In the genomic region with DNA sequence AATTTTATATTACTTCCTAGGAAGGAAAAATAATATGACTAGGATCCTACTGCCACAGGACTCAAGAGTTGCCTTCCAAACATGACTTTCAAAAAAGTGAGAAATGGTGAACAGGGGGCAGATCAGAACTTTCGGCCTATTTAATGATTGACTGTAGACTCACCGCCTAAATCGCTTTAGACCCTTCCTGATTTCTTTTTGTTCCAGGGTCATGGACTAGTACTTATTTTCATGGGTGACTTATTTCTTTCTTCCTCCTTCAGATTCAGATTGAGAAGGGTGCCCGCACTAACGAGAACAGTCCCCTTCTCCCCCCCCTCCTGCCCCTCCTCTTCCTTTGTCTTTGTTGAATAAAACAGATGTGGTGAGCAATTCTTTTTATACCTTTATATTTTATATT, we compare ENCODE assay signal across 34 cellular contexts. TPM values are rescaled to one million over a fixed set of nuclear protein-coding genes. Genes with fewer than 3 reads are reported as not detected.
"Had no signal": no experiment of that assay in that cellular context is flagged by ENCODE, and none has a peak within 500 bp of the region (broad histone marks: within the 10 kb centered on the region; RNA-seq: fewer than 3 reads in every experiment).

No MANE protein-coding gene starts in this region.

- ATAC-seq: activated T-cell treated with anti-CD3 and anti-CD28 coated beads, Interleukin-2, amount 50 U/mL, for 72 hours; activated T-helper 17 cell treated with anti-CD3 and anti-CD28 coated beads, Interleukin-2, amount 50 U/mL, for 72 hours; K562 had no signal

- H3K27me3 ChIP-seq: brain microvascular endothelial cell had no signal

- H3K27ac ChIP-seq: brain microvascular endothelial cell, PC-9, WERI-Rb-1 had no signal

- H2AFZ ChIP-seq: PC-9 had no signal

- DNase-seq: activated CD4-positive, alpha-beta memory T cell treated with anti-CD3 and anti-CD28 coated beads, Interleukin-2, amount 10 ng/mL, durations not matched to agents 7 days and 5 days; activated CD4-positive, alpha-beta T cell treated with anti-CD3 and anti-CD28 coated beads for 1 hour; activated CD4-positive, alpha-beta T cell treated with anti-CD3 and anti-CD28 coated beads for 48 hours; activated CD4-positive, CD25-positive, alpha-beta regulatory T cell; activated CD8-positive, alpha-beta memory T cell treated with anti-CD3 and anti-CD28 coated beads for 24 hours; activated effector memory CD4-positive, alpha-beta T cell treated with anti-CD3 and anti-CD28 coated beads, Interleukin-2, amount 50 U/mL, for 16 hours; activated naive CD4-positive, alpha-beta T cell; activated naive CD4-positive, alpha-beta T cell treated with anti-CD3 and anti-CD28 coated beads, Interleukin-2, amount 50 U/mL, for 16 hours; activated naive CD8-positive, alpha-beta T cell treated with anti-CD3 and anti-CD28 coated beads for 36 hours; activated T-cell treated with anti-CD3 and anti-CD28 coated beads, Interleukin-2, amount 50 U/mL, for 1 hour; activated T-cell treated with anti-CD3 and anti-CD28 coated beads, Interleukin-2, amount 50 U/mL, for 72 hours; amniotic stem cell; aorta; brain microvascular endothelial cell; NCI-H1048; NCI-H1105 treated with DMSO at 0.1 percent for 48 hours; NCI-H1436; NCI-H1694; NCI-H1930; NCI-H2081 treated with DMSO at 0.1 percent for 48 hours; NCI-H226; NCI-H446 treated with DMSO at 0.1 percent for 48 hours; NCI-H524; PC-9; Right ventricle myocardium superior; SW 1271; T-helper 1 cell; T-helper 2 cell; T-helper 9 cell; WERI-Rb-1 had no signal

- FAIRE-seq: K562, RCC 7860 had no signal

- H3K4me2 ChIP-seq: PC-9 had no signal

- H3K36me3 ChIP-seq: brain microvascular endothelial cell, WERI-Rb-1 had no signal

- H3K4me3 ChIP-seq: K562, PC-9 had no signal

RNA-seq across cellular contexts. Expression of a gene that starts 54.3 kb away (rescaled TPM):
- total RNA-seq: activated naive CD8-positive, alpha-beta T cell treated with anti-CD3 and anti-CD28 coated beads for 36 hours; MCF 10A; PC-9 had no signal
